In the genomic region with DNA sequence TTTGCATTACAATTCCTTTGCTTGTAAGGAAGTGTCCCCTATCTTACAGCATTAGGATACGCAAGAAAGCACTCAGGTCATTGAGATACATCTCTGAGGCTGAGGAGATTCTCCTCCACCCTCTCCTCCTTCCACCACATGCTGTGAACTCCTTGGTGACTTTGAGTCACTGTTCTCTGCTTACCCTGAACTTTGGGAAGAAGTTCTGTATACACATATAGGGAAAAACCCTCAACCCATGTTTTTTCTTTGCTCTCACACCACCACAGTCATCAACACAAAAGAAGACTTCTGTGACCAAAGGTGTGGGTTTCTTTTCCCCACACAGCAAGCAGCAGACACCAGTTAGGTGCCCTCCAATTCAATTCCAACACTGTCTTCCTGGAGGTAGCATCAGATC, we compare ENCODE assay signal across 1 cellular context.
TF ChIP-seq lines count a peak whose summit lies in the region.

No MANE protein-coding gene starts in this region.

TF ChIP-seq in GM12878, 131 proteins besides CTCF, POLR2A, EP300 and RAD21:
- TF ChIP-seq FOS (IDR thresholded peaks at IDR 0.05; ENCODE audit: borderline replicate concordance, extremely low read depth, insufficient read length) = no peak
- TF ChIP-seq BCL11A (IDR thresholded peaks at IDR 0.05; ENCODE audit: low read depth, low read length) = no peak
- TF ChIP-seq BRCA1 (IDR thresholded peaks at IDR 0.05; ENCODE audit: low read depth, low read length) = no peak
- no peak for TF ChIP-seq KAT2A (conservative IDR thresholded peaks at IDR 0.05; ENCODE audit: control insufficient read depth, low read depth, low read length)
- TF ChIP-seq, protein P1, sequence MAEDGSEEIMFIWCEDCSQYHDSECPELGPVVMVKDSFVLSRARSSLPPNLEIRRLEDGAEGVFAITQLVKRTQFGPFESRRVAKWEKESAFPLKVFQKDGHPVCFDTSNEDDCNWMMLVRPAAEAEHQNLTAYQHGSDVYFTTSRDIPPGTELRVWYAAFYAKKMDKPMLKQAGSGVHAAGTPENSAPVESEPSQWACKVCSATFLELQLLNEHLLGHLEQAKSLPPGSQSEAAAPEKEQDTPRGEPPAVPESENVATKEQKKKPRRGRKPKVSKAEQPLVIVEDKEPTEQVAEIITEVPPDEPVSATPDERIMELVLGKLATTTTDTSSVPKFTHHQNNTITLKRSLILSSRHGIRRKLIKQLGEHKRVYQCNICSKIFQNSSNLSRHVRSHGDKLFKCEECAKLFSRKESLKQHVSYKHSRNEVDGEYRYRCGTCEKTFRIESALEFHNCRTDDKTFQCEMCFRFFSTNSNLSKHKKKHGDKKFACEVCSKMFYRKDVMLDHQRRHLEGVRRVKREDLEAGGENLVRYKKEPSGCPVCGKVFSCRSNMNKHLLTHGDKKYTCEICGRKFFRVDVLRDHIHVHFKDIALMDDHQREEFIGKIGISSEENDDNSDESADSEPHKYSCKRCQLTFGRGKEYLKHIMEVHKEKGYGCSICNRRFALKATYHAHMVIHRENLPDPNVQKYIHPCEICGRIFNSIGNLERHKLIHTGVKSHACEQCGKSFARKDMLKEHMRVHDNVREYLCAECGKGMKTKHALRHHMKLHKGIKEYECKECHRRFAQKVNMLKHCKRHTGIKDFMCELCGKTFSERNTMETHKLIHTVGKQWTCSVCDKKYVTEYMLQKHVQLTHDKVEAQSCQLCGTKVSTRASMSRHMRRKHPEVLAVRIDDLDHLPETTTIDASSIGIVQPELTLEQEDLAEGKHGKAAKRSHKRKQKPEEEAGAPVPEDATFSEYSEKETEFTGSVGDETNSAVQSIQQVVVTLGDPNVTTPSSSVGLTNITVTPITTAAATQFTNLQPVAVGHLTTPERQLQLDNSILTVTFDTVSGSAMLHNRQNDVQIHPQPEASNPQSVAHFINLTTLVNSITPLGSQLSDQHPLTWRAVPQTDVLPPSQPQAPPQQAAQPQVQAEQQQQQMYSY (CRISPR knock-in tag; IDR thresholded peaks at IDR 0.05) = no peak
- no peak for TF ChIP-seq CHD2 (IDR thresholded peaks at IDR 0.05; ENCODE audit: borderline replicate concordance, low read depth, low read length)
- TF ChIP-seq STAT3 (IDR thresholded peaks at IDR 0.05; ENCODE audit: low read depth, low read length) = no peak
- TF ChIP-seq TCF7 (IDR thresholded peaks at IDR 0.05; ENCODE audit: borderline replicate concordance) = no peak
